ENCODE assay signal across 8 cellular contexts in the genomic region with DNA sequence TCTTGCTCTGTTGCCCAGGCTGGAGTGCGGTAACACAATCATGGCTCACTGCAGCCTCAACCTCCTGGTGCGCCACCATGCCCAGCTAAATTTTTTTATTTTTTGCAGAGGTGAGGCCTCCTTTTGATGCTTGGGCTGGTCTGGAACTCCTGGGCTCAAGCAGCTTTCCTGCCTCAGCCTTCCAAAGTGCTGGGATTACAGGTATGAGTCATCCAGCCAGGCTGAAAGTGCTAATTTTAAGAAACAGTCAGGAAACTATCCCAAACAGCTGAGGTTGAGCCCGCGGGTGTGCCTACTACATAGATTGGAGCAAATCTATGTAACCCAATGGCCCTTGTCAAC. TPM values are rescaled to one million over a fixed set of nuclear protein-coding genes. Genes with fewer than 3 reads are reported as not detected.
DNase-seq lines count a peak whose midpoint lies in the region; ATAC-seq and TF ChIP-seq lines count a peak whose summit lies in the region.

No MANE protein-coding gene starts in this region.

- peaks cover 27% of the 10 kb centered on the region for H3K4me1 ChIP-seq in CD8-positive, alpha-beta T cell (ENCODE audit: insufficient read depth, low read length)
- H3K4me1 ChIP-seq in MM.1S (ENCODE audit: low read length): peaks cover 15% of the 10 kb centered on the region
- peaks cover 10% of the 10 kb centered on the region for H3K4me1 ChIP-seq in neural progenitor cell

- H3K4me2 ChIP-seq in MM.1S (ENCODE audit: low read depth, low read length) (peak overlapping the region; percentile 88; the same call in 1 of the 2 replicates), neural progenitor cell (peak overlapping the region; percentile 72)

- H3K4me3 Mint-ChIP-seq in CD8-positive, alpha-beta T cell: no peak overlapping the region
- H3K4me3 Mint-ChIP-seq in dendritic cell treated with granulocyte-macrophage colony-stimulating factor and Interleukin-4, amounts not matched to agents 40 ng/mL and 50 ng/mL, for 4 days: peak overlapping the region; percentile 81
- peak overlapping the region; percentile 94 for H3K4me3 Mint-ChIP-seq in neural progenitor cell

- H3K79me2 ChIP-seq in MM.1S (ENCODE audit: low read length) (peaks cover 39% of the 10 kb centered on the region), neural progenitor cell (ENCODE audit: low read depth) (peaks cover 40% of the 10 kb centered on the region)

- H3K9me3 Mint-ChIP-seq in CD8-positive, alpha-beta T cell: no peaks in the 10 kb centered on the region
- H3K9me3 Mint-ChIP-seq in dendritic cell treated with granulocyte-macrophage colony-stimulating factor and Interleukin-4, amounts not matched to agents 40 ng/mL and 50 ng/mL, for 4 days: no peaks in the 10 kb centered on the region
- H3K9me3 Mint-ChIP-seq in neural progenitor cell: peaks cover 2% of the 10 kb centered on the region

- H3K36me3 ChIP-seq in CD8-positive, alpha-beta T cell (ENCODE audit: insufficient read depth, low read length): peaks cover 9% of the 10 kb centered on the region
- H3K36me3 ChIP-seq in MM.1S (replicated peaks; ENCODE audit: insufficient read depth, low read length) (peaks cover 1% of the 10 kb centered on the region; the same call in 1 of the 2 replicates), neural progenitor cell (no peaks in the 10 kb centered on the region)

- peak overlapping the region; percentile 100 for H2AFZ ChIP-seq in MM.1S (ENCODE audit: low read length)
- H2AFZ ChIP-seq in neural progenitor cell (replicated peaks): peak overlapping the region; percentile 95

- H3K9me2 ChIP-seq in MM.1S (replicated peaks; ENCODE audit: insufficient read depth, low read length): no peaks in the 10 kb centered on the region

- CTCF ChIA-PET in CD8-positive, alpha-beta T cell (lab: Charles Lee): interaction anchor here (0.8 to 16.5 kb wide), 8 partner anchors 11 to 240 kb away, joined by 3 to 394 read pairs (median 4); no protein-coding TSS in a partner anchor

- H3K9ac ChIP-seq in MM.1S (ENCODE audit: low read length) (0 out of 2 replicates have a peak overlapping the region, but pooled peaks have one; percentile 45), neural progenitor cell (no peak overlapping the region)

- peak overlapping the region; percentile 53 for H3K4me3 ChIP-seq in CD8-positive, alpha-beta T cell (ENCODE audit: low read depth, low read length)
- H3K4me3 ChIP-seq in MM.1S (ENCODE audit: low read length) (peak overlapping the region; percentile 82), neural progenitor cell (peak overlapping the region; percentile 72)

- TF ChIP-seq CTCF in CD8-positive, alpha-beta T cell (IDR thresholded peaks at IDR 0.05): no peak
- TF ChIP-seq CTCF in MM.1S (IDR thresholded peaks at IDR 0.05; ENCODE audit: low read length) (no peak), neural progenitor cell (IDR thresholded peaks at IDR 0.05) (no peak)

- H3K9me3 ChIP-seq in CD8-positive, alpha-beta T cell (ENCODE audit: low read length): no peaks in the 10 kb centered on the region
- H3K9me3 ChIP-seq in MM.1S (replicated peaks; ENCODE audit: insufficient read depth, low read length): no peaks in the 10 kb centered on the region
- no peaks in the 10 kb centered on the region for H3K9me3 ChIP-seq in neural progenitor cell (ENCODE audit: low read depth)

- H3K27me3 Mint-ChIP-seq in CD8-positive, alpha-beta T cell (ENCODE audit: low read depth): no peaks in the 10 kb centered on the region
- H3K27me3 Mint-ChIP-seq in dendritic cell treated with granulocyte-macrophage colony-stimulating factor and Interleukin-4, amounts not matched to agents 40 ng/mL and 50 ng/mL, for 4 days: no peaks in the 10 kb centered on the region
- peaks cover 4% of the 10 kb centered on the region for H3K27me3 Mint-ChIP-seq in neural progenitor cell (ENCODE audit: insufficient read depth, low read depth)

- no peak for ATAC-seq in CD8-positive, alpha-beta T cell
- ATAC-seq in left colon (no peak), GM21737 (IDR thresholded peaks at IDR 0.05; ENCODE audit: unreplicated experiment) (no peak)

- DNase-seq in CD8-positive, alpha-beta T cell: no peak
- DNase-seq in MM.1S (no peak), neural progenitor cell (ENCODE audit: low spot score) (no peak), NCI-H1436 (lab: John Stamatoyannopoulos, UW) (no peak), GM19238 (ENCODE audit: insufficient read length, low spot score) (no peak), left colon (no peak)

- intact Hi-C loops in CD8-positive, alpha-beta T cell (cut with DNase I, micrococcal nuclease): loop anchor here (1.0 to 10.0 kb wide), 7 partner anchors 43 to 1010 kb away; partner anchors contain the start of genes KDM8 (in 1 of the 2), NFATC2IP (in 1 of the 2), SGF29 (in 1 of the 2) and TUFM (in 1 of the 2)
- intact Hi-C loops in dendritic cell treated with granulocyte-macrophage colony-stimulating factor and Interleukin-4, amounts not matched to agents 40 ng/mL and 50 ng/mL, for 4 days (cut with micrococcal nuclease): no loop called here
- intact Hi-C loops in left colon (cut with DNase I, micrococcal nuclease): no loop called here

- H3F3A ChIP-seq in MM.1S (ENCODE audit: insufficient read depth, low read length) (peaks cover 3% of the 10 kb centered on the region; the same call in 1 of the 2 replicates), neural progenitor cell (ENCODE audit: low read depth) (no peaks in the 10 kb centered on the region)

- no peaks in the 10 kb centered on the region for H3K27me3 ChIP-seq in CD8-positive, alpha-beta T cell (ENCODE audit: insufficient read depth, low read length)
- H3K27me3 ChIP-seq in MM.1S (replicated peaks; ENCODE audit: insufficient read depth, low read length): no peaks in the 10 kb centered on the region
- no peaks in the 10 kb centered on the region for H3K27me3 ChIP-seq in neural progenitor cell

- POLR2A ChIA-PET in CD8-positive, alpha-beta T cell (lab: Charles Lee): interaction anchor here (0.7 to 6.1 kb wide), 2 partner anchors 71 to 101 kb away, joined by 3 to 49 read pairs; no protein-coding TSS in a partner anchor

- H4K20me1 ChIP-seq in MM.1S (ENCODE audit: insufficient read depth, low read length) (0 out of 2 replicates have a peak, but pooled peaks cover 3% of the 10 kb centered on the region), neural progenitor cell (ENCODE audit: low read depth) (peaks cover 33% of the 10 kb centered on the region)

- no peak overlapping the region for H3K27ac ChIP-seq in CD8-positive, alpha-beta T cell (ENCODE audit: low read depth, low read length)
- H3K27ac ChIP-seq in MM.1S (ENCODE audit: low read length) (no peak overlapping the region), neural progenitor cell (no peak overlapping the region)

- peaks cover 25% of the 10 kb centered on the region for H3K36me3 Mint-ChIP-seq in CD8-positive, alpha-beta T cell
- peaks cover 37% of the 10 kb centered on the region for H3K36me3 Mint-ChIP-seq in dendritic cell treated with granulocyte-macrophage colony-stimulating factor and Interleukin-4, amounts not matched to agents 40 ng/mL and 50 ng/mL, for 4 days (ENCODE audit: low read depth)
- H3K36me3 Mint-ChIP-seq in neural progenitor cell: peaks cover 6% of the 10 kb centered on the region

- H3K4me1 Mint-ChIP-seq in CD8-positive, alpha-beta T cell (ENCODE audit: low read depth): peaks cover 31% of the 10 kb centered on the region
- H3K4me1 Mint-ChIP-seq in dendritic cell treated with granulocyte-macrophage colony-stimulating factor and Interleukin-4, amounts not matched to agents 40 ng/mL and 50 ng/mL, for 4 days (ENCODE audit: low read depth): peaks cover 40% of the 10 kb centered on the region
- H3K4me1 Mint-ChIP-seq in neural progenitor cell: peaks cover 17% of the 10 kb centered on the region

- H3K27ac Mint-ChIP-seq in CD8-positive, alpha-beta T cell: no peak overlapping the region
- peak overlapping the region; percentile 86 for H3K27ac Mint-ChIP-seq in dendritic cell treated with granulocyte-macrophage colony-stimulating factor and Interleukin-4, amounts not matched to agents 40 ng/mL and 50 ng/mL, for 4 days
- no peak overlapping the region for H3K27ac Mint-ChIP-seq in neural progenitor cell

RNA-seq across cellular contexts. Expression of gene XPO6, which starts 0.7 kb away (rescaled TPM):
- total RNA-seq in CD8-positive, alpha-beta T cell: 100 to 1,000 TPM; 355 to 369 TPM
- total RNA-seq in neural progenitor cell (ENCODE audit: low replicate concordance) (71.6 and 75.5 TPM in 2 replicates), left colon (100 to 1,000 TPM; 104 to 105 TPM)

Comparison
In these comparisons a context has a peak if more than half of its experiments do, and no peak if none do; other contexts are left out.
1. intact Hi-C loops: an anchor here in CD8-positive, alpha-beta T cell (1.0 to 10.0 kb wide); none called in dendritic cell treated with granulocyte-macrophage colony-stimulating factor and Interleukin-4, amounts not matched to agents 40 ng/mL and 50 ng/mL, for 4 days and left colon.